19 cellular contexts compared by ENCODE assay signal in the genomic region with DNA sequence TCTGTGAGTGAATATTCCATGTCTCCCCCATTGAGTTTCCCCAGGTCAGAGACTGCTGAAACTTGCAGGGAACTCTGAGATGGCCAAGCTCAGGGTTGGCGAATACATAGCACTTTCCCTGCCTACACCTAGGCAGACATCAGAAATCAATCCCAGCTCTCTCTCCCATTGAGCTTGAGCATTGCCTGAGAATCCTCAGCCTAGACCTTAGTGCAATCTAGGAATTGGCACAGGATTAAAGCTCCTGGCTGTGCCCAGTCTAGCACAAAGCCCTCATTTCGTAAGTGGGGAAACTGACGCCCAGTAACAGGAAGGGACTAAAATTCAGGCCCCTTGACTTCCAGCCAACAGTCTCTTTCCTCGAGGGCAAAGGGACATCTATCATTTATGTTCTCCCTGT.
"Had no signal": no experiment of that assay in that cellular context is flagged by ENCODE, and none has a peak within 500 bp of the region (broad histone marks: within the 10 kb centered on the region; RNA-seq: fewer than 3 reads in every experiment).

No MANE protein-coding gene starts in this region.

- H3K27me3 Mint-ChIP-seq: stimulated activated naive CD8-positive, alpha-beta T cell treated with anti-CD3 and anti-CD28 coated beads, Interleukin-15, Interleukin-2, amounts not matched to agents 100 ng/mL and 50 ng/mL, for 24 hours had no signal

- H3K27me3 ChIP-seq: brain microvascular endothelial cell, ovary, right lobe of liver, suprapubic skin, upper lobe of left lung had no signal

- H3K4me3 Mint-ChIP-seq: activated B cell treated with CpG ODN at 0.5 μM for 24 hours; activated CD8-positive, alpha-beta T cell treated with anti-CD3 and anti-CD28 coated beads, Interleukin-2, amount 10 ng/mL, durations not matched to agents 7 days and 5 days; activated T-cell treated with anti-CD3 and anti-CD28 coated beads, Interleukin-2, amount 50 U/mL, for 72 hours; dendritic cell treated with granulocyte-macrophage colony-stimulating factor and Interleukin-4, amounts not matched to agents 40 ng/mL and 50 ng/mL, for 4 days; neural crest cell; stimulated activated naive CD8-positive, alpha-beta T cell treated with anti-CD3 and anti-CD28 coated beads, Interleukin-15, Interleukin-2, amounts not matched to agents 100 ng/mL and 50 ng/mL, for 24 hours; T-helper 2 cell treated with Interferon-gamma antibody and Interleukin-4, amounts not matched to agents 5 μg/mL and 100 μg/mL, for 36 hours had no signal

- H3K27ac Mint-ChIP-seq: activated B cell treated with CpG ODN at 0.5 μM for 24 hours; activated CD8-positive, alpha-beta T cell treated with anti-CD3 and anti-CD28 coated beads, Interleukin-2, amount 10 ng/mL, durations not matched to agents 7 days and 5 days; activated T-cell treated with anti-CD3 and anti-CD28 coated beads, Interleukin-2, amount 50 U/mL, for 72 hours; stimulated activated naive CD8-positive, alpha-beta T cell treated with anti-CD3 and anti-CD28 coated beads, Interleukin-15, Interleukin-2, amounts not matched to agents 100 ng/mL and 50 ng/mL, for 24 hours; T-helper 2 cell treated with Interferon-gamma antibody and Interleukin-4, amounts not matched to agents 5 μg/mL and 100 μg/mL, for 36 hours had no signal

- H3K36me3 Mint-ChIP-seq: activated naive CD4-positive, alpha-beta T cell treated with anti-CD3 and anti-CD28 coated beads, Interleukin-2, amount 50 U/mL, for 72 hours had no signal

- H3K4me1 ChIP-seq: right lobe of liver had no signal

- H3K4me3 ChIP-seq: ovary, right lobe of liver, suprapubic skin, upper lobe of left lung had no signal

- H3K9me3 ChIP-seq: ovary, right lobe of liver, suprapubic skin, upper lobe of left lung had no signal

- H3K27ac ChIP-seq: brain microvascular endothelial cell, ovary, right lobe of liver, suprapubic skin, upper lobe of left lung had no signal

- DNase-seq: activated B cell treated with CpG ODN at 0.5 μM for 24 hours; activated CD4-positive, alpha-beta T cell treated with anti-CD3 and anti-CD28 coated beads for 48 hours; activated CD8-positive, alpha-beta memory T cell treated with anti-CD3 and anti-CD28 coated beads, Interleukin-2, amount 50 U/mL, for 48 hours; activated CD8-positive, alpha-beta T cell treated with anti-CD3 and anti-CD28 coated beads, Interleukin-2, amount 10 ng/mL, durations not matched to agents 7 days and 5 days; activated gamma-delta T cell; activated T-cell treated with anti-CD3 and anti-CD28 coated beads, Interleukin-2, amount 50 U/mL, for 72 hours; cerebellar nuclear complex; effector memory CD4-positive, alpha-beta T cell; glutamatergic neuron; ovary; right lobe of liver; upper lobe of left lung had no signal

- ATAC-seq: activated CD8-positive, alpha-beta T cell treated with anti-CD3 and anti-CD28 coated beads, Interleukin-2, amount 10 ng/mL, durations not matched to agents 7 days and 5 days; activated naive CD4-positive, alpha-beta T cell treated with anti-CD3 and anti-CD28 coated beads, Interleukin-2, amount 50 U/mL, for 72 hours; activated T-cell treated with anti-CD3 and anti-CD28 coated beads, Interleukin-2, amount 50 U/mL, for 72 hours; right lobe of liver had no signal

- H3K36me3 ChIP-seq: brain microvascular endothelial cell, ovary, right lobe of liver, suprapubic skin, upper lobe of left lung had no signal

- H3K9me3 Mint-ChIP-seq: activated B cell treated with CpG ODN at 0.5 μM for 24 hours; activated naive CD4-positive, alpha-beta T cell treated with anti-CD3 and anti-CD28 coated beads, Interleukin-2, amount 50 U/mL, for 72 hours; activated T-cell treated with anti-CD3 and anti-CD28 coated beads, Interleukin-2, amount 50 U/mL, for 72 hours; neural crest cell; stimulated activated naive CD8-positive, alpha-beta T cell treated with anti-CD3 and anti-CD28 coated beads, Interleukin-15, Interleukin-2, amounts not matched to agents 100 ng/mL and 50 ng/mL, for 24 hours had no signal
